Comparison of ENCODE assay signal across 8 cellular contexts in the genomic region with DNA sequence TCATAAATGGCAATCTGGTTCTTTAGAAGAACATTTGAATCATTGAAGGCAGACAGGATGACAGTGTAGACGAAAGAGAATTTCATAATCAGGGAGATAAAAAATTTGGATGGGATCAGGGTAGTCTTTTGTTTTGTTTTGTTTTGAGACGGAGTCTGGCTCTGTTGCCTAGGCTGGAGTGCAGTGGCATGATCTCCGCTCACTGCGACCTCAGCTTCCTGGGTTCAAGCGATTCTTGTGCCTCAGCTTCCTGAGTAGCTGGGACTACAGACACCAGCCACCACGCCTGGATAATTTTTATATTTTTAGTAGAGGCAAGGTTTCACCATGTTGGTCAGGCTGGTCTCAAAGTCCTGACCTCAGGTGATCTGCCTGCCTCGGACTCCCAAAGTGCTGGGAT. TPM values are rescaled to one million over a fixed set of nuclear protein-coding genes. Genes with fewer than 3 reads are reported as not detected.
DNase-seq lines count a peak whose midpoint lies in the region; ATAC-seq and TF ChIP-seq lines count a peak whose summit lies in the region.
"Not testable (repeated sequence)": the region's sequence is repeated elsewhere in the genome, so short reads cannot be mapped to it uniquely, and the experiment has no call there.

No MANE protein-coding gene starts in this region.

- H3K36me3 Mint-ChIP-seq in T-helper 2 cell treated with Interferon-gamma antibody and Interleukin-4, amounts not matched to agents 5 μg/mL and 100 μg/mL, for 36 hours (ENCODE audit: low read depth), result peaks cover 32% of the 10 kb centered on the region
- H3K36me3 Mint-ChIP-seq in activated naive CD8-positive, alpha-beta T cell treated with anti-CD3 and anti-CD28 coated beads for 36 hours, result peaks cover 39% of the 10 kb centered on the region
- H3K36me3 Mint-ChIP-seq in effector memory CD8-positive, alpha-beta T cell (ENCODE audit: insufficient read depth), result peaks cover 42% of the 10 kb centered on the region
- H3K36me3 Mint-ChIP-seq in natural killer cell, result not testable (repeated sequence)
- peaks cover 20 to 39% of the 10 kb centered on the region in 2 donors for H3K36me3 Mint-ChIP-seq in stimulated activated naive B cell treated with anti-CD40 and anti-IgM and Interleukin-4, amounts not matched to agents 10 μg/mL and 1 μg/mL and 100 μg/mL, for 72 hours

- peak overlapping the region; percentile 76 for H3K27ac ChIP-seq in BLaER1

- not testable (repeated sequence) for ATAC-seq in effector memory CD8-positive, alpha-beta T cell (replicated peaks); natural killer cell; stimulated activated naive B cell treated with anti-CD40 and anti-IgM and Interleukin-4, amounts not matched to agents 10 μg/mL and 1 μg/mL and 100 μg/mL, for 72 hours (replicated peaks)

- not testable (repeated sequence) for H3K9me3 ChIP-seq in BLaER1

- peak overlapping the region; percentile 72 for H3K4me3 Mint-ChIP-seq in T-helper 2 cell treated with Interferon-gamma antibody and Interleukin-4, amounts not matched to agents 5 μg/mL and 100 μg/mL, for 36 hours
- H3K4me3 Mint-ChIP-seq in activated naive CD8-positive, alpha-beta T cell treated with anti-CD3 and anti-CD28 coated beads for 36 hours, result peak overlapping the region; percentile 67
- H3K4me3 Mint-ChIP-seq in effector memory CD8-positive, alpha-beta T cell, result peak overlapping the region; percentile 24 to 98
- peak overlapping the region; percentile 28 for H3K4me3 Mint-ChIP-seq in natural killer cell
- peak overlapping the region; percentile 14 to 49 for H3K4me3 Mint-ChIP-seq in stimulated activated naive B cell treated with anti-CD40 and anti-IgM and Interleukin-4, amounts not matched to agents 10 μg/mL and 1 μg/mL and 100 μg/mL, for 72 hours

- H3K9me3 Mint-ChIP-seq in T-helper 2 cell treated with Interferon-gamma antibody and Interleukin-4, amounts not matched to agents 5 μg/mL and 100 μg/mL, for 36 hours; activated naive CD8-positive, alpha-beta T cell treated with anti-CD3 and anti-CD28 coated beads for 36 hours; effector memory CD8-positive, alpha-beta T cell; natural killer cell; stimulated activated naive B cell treated with anti-CD40 and anti-IgM and Interleukin-4, amounts not matched to agents 10 μg/mL and 1 μg/mL and 100 μg/mL, for 72 hours: not testable (repeated sequence)

- peak overlapping the region; percentile 94 for H3K4me2 ChIP-seq in BLaER1

- peaks cover 64% of the 10 kb centered on the region for H3K4me1 ChIP-seq in BLaER1

- peak overlapping the region; percentile 73 for H3K9ac ChIP-seq in BLaER1

- not testable (repeated sequence) for DNase-seq in GM12864 (ENCODE audit: low read depth); T-helper 2 cell treated with Interferon-gamma antibody and Interleukin-4, amounts not matched to agents 5 μg/mL and 100 μg/mL, for 36 hours (ENCODE audit: low spot score); activated naive CD8-positive, alpha-beta T cell treated with anti-CD3 and anti-CD28 coated beads for 36 hours; effector memory CD8-positive, alpha-beta T cell; natural killer cell; stimulated activated naive B cell treated with anti-CD40 and anti-IgM and Interleukin-4, amounts not matched to agents 10 μg/mL and 1 μg/mL and 100 μg/mL, for 72 hours
- peak; percentile 34 for DNase-seq in activated T-cell treated with anti-CD3 and anti-CD28 coated beads, Interleukin-2, amount 50 U/mL, for 1 hour

- H3K27me3 Mint-ChIP-seq in T-helper 2 cell treated with Interferon-gamma antibody and Interleukin-4, amounts not matched to agents 5 μg/mL and 100 μg/mL, for 36 hours (ENCODE audit: low read depth); activated naive CD8-positive, alpha-beta T cell treated with anti-CD3 and anti-CD28 coated beads for 36 hours; effector memory CD8-positive, alpha-beta T cell; natural killer cell (ENCODE audit: low read depth in 2 of 2); stimulated activated naive B cell treated with anti-CD40 and anti-IgM and Interleukin-4, amounts not matched to agents 10 μg/mL and 1 μg/mL and 100 μg/mL, for 72 hours: not testable (repeated sequence)

- peaks cover 24% of the 10 kb centered on the region for H3K36me3 ChIP-seq in BLaER1

- not testable (repeated sequence) for H3K27me3 ChIP-seq in BLaER1

- intact Hi-C loops in natural killer cell (cut with micrococcal nuclease), result not testable (repeated sequence)

- peak overlapping the region; percentile 80 for H3K27ac Mint-ChIP-seq in T-helper 2 cell treated with Interferon-gamma antibody and Interleukin-4, amounts not matched to agents 5 μg/mL and 100 μg/mL, for 36 hours
- peak overlapping the region; percentile 82 for H3K27ac Mint-ChIP-seq in activated naive CD8-positive, alpha-beta T cell treated with anti-CD3 and anti-CD28 coated beads for 36 hours
- peak overlapping the region; percentile 2 to 68 for H3K27ac Mint-ChIP-seq in effector memory CD8-positive, alpha-beta T cell
- peak overlapping the region in 1 of 2 donors; percentile 46 for H3K27ac Mint-ChIP-seq in natural killer cell
- not testable (repeated sequence) for H3K27ac Mint-ChIP-seq in stimulated activated naive B cell treated with anti-CD40 and anti-IgM and Interleukin-4, amounts not matched to agents 10 μg/mL and 1 μg/mL and 100 μg/mL, for 72 hours

- peaks cover 68% of the 10 kb centered on the region for H4K20me1 ChIP-seq in BLaER1

- H3K4me1 Mint-ChIP-seq in T-helper 2 cell treated with Interferon-gamma antibody and Interleukin-4, amounts not matched to agents 5 μg/mL and 100 μg/mL, for 36 hours (ENCODE audit: low read depth), result peaks cover 31% of the 10 kb centered on the region
- H3K4me1 Mint-ChIP-seq in activated naive CD8-positive, alpha-beta T cell treated with anti-CD3 and anti-CD28 coated beads for 36 hours, result peaks cover 43% of the 10 kb centered on the region
- H3K4me1 Mint-ChIP-seq in effector memory CD8-positive, alpha-beta T cell (ENCODE audit: low read depth in 2 of 2), result peaks cover 33 to 49% of the 10 kb centered on the region in 2 donors
- H3K4me1 Mint-ChIP-seq in natural killer cell, result peaks cover 35 to 56% of the 10 kb centered on the region in 2 donors
- peaks cover 28 to 57% of the 10 kb centered on the region in 2 donors for H3K4me1 Mint-ChIP-seq in stimulated activated naive B cell treated with anti-CD40 and anti-IgM and Interleukin-4, amounts not matched to agents 10 μg/mL and 1 μg/mL and 100 μg/mL, for 72 hours

- H3K4me3 ChIP-seq in BLaER1 (peak overlapping the region; percentile 97), GM12864 (ENCODE audit: low read depth, low read length) (peak overlapping the region; percentile 32)

- TF ChIP-seq CTCF in GM12864 (IDR thresholded peaks at IDR 0.05; ENCODE audit: low read depth, low read length, missing control alignments); natural killer cell (IDR thresholded peaks at IDR 0.05): not testable (repeated sequence)

RNA-seq across cellular contexts. Expression of a gene that starts 2.4 kb away (rescaled TPM):
- total RNA-seq in activated naive CD8-positive, alpha-beta T cell treated with anti-CD3 and anti-CD28 coated beads for 36 hours, result 10 to 100 TPM; 44.0 to 47.1 TPM
- 10 to 100 TPM; 66.1 to 83.2 (median 68.8) TPM for total RNA-seq in natural killer cell

RNA-seq across cellular contexts. Expression of a gene that starts 22.9 kb away (rescaled TPM):
- total RNA-seq in activated naive CD8-positive, alpha-beta T cell treated with anti-CD3 and anti-CD28 coated beads for 36 hours, result 100 to 1,000 TPM; 242 TPM
- total RNA-seq in natural killer cell, result 100 to 1,000 TPM; 222 to 281 (median 275) TPM
